In genomic region chr1:111450185-111450584, GRCh38 we compare ENCODE assay signal across 9 cellular contexts. TPM values are rescaled to one million over a fixed set of nuclear protein-coding genes. Genes with fewer than 3 reads are reported as not detected.
DNase-seq lines count a peak whose midpoint lies in the region; TF ChIP-seq lines count a peak whose summit lies in the region.
"Had no signal": no experiment of that assay in that cellular context is flagged by ENCODE, and none has a peak within 500 bp of the region (broad histone marks: within the 10 kb centered on the region; RNA-seq: fewer than 3 reads in every experiment).

No MANE protein-coding gene starts in this region.

- no peaks in the 10 kb centered on the region for H3K27me3 Mint-ChIP-seq in CD4-positive, alpha-beta memory T cell
- H3K27me3 Mint-ChIP-seq in osteocyte (ENCODE audit: unreplicated experiment): no peaks in the 10 kb centered on the region

- H4K20me1 ChIP-seq in OCI-LY7 (ENCODE audit: insufficient read depth, low read length): peaks cover 22% of the 10 kb centered on the region; the same call in 1 of the 2 replicates

- H3K9me3 Mint-ChIP-seq in CD4-positive, alpha-beta memory T cell: no peaks in the 10 kb centered on the region
- H3K9me3 Mint-ChIP-seq in osteocyte (ENCODE audit: unreplicated experiment): no peaks in the 10 kb centered on the region

- no peaks in the 10 kb centered on the region for H3K9me2 ChIP-seq in OCI-LY7 (ENCODE audit: insufficient read depth, low read length)

- H3K4me3 ChIP-seq in CD4-positive, alpha-beta memory T cell (ENCODE audit: low read length in 2 of 2): peak overlapping the region; percentile 78 to 96
- peak overlapping the region; percentile 98 for H3K4me3 ChIP-seq in OCI-LY7 (ENCODE audit: low read depth, low read length, poor library complexity, severe bottlenecking)
- H3K4me3 ChIP-seq in epithelial cell of proximal tubule (ENCODE audit: low read depth, low read length): peak overlapping the region; percentile 94

- POLR2A ChIA-PET in CD4-positive, alpha-beta memory T cell (lab: Charles Lee; ENCODE audit: partially characterized antibody): interaction anchor here (1.0 to 8.1 kb wide), 6 partner anchors 9 to 305 kb away, joined by 3 to 164 read pairs (median 3); partner anchors contain the start of gene C1orf162
- POLR2A ChIA-PET in OCI-LY7 (lab: Charles Lee) (interaction anchor here (0.6 to 1.2 kb wide), 3 partner anchors 15 to 579 kb away, joined by 3 to 6 read pairs (median 4); no protein-coding TSS in a partner anchor), GM10248 (lab: Yijun Ruan, JAX) (no interaction called here)

- H3K27me3 ChIP-seq in CD4-positive, alpha-beta memory T cell (ENCODE audit: insufficient read depth, low read length): no peaks in the 10 kb centered on the region

- H3K4me2 ChIP-seq in OCI-LY7 (ENCODE audit: low read length): peak overlapping the region; percentile 89

- BruUV-seq in OCI-LY7 (replicated peaks; lab: Mats Ljungman, UMichigan): no TSS peak

- TF ChIP-seq CTCF in OCI-LY7 (conservative IDR thresholded peaks at IDR 0.05; ENCODE audit: low read length) (no peak), epithelial cell of proximal tubule (conservative IDR thresholded peaks at IDR 0.05; ENCODE audit: low read depth, low read length) (no peak), osteocyte (IDR thresholded peaks at IDR 0.05) (no peak), GM10248 (IDR thresholded peaks at IDR 0.05; ENCODE audit: control extremely low read depth, extremely low read depth, low read depth, missing control alignments) (no peak)

- H3K79me2 ChIP-seq in OCI-LY7 (ENCODE audit: insufficient read depth, low read depth, low read length): peaks cover 95% of the 10 kb centered on the region

- H3K27ac ChIP-seq in CD4-positive, alpha-beta memory T cell (ENCODE audit: low read depth, low read length): peak overlapping the region; percentile 91
- peak overlapping the region; percentile 39 for H3K27ac ChIP-seq in OCI-LY7 (ENCODE audit: low read depth, low read length, poor library complexity, severe bottlenecking)

- H3K9me3 ChIP-seq in CD4-positive, alpha-beta memory T cell (ENCODE audit: control insufficient read depth in 1 of 2, low read length in 2 of 2): no peaks in the 10 kb centered on the region
- H3K9me3 ChIP-seq in OCI-LY7 (ENCODE audit: low read length): no peaks in the 10 kb centered on the region

- peaks cover 29 to 76% of the 10 kb centered on the region in 2 donors for H3K36me3 Mint-ChIP-seq in CD4-positive, alpha-beta memory T cell
- peaks cover 22% of the 10 kb centered on the region for H3K36me3 Mint-ChIP-seq in osteocyte (ENCODE audit: unreplicated experiment)

- CTCF ChIA-PET in CD4-positive, alpha-beta memory T cell (lab: Charles Lee; ENCODE audit: partially characterized antibody): interaction anchor here (0.8 to 5.5 kb wide), 6 partner anchors 10 to 306 kb away, joined by 3 to 44 read pairs (median 4); no protein-coding TSS in a partner anchor
- CTCF ChIA-PET in OCI-LY7 (lab: Charles Lee; ENCODE audit: unreplicated experiment) (no interaction called here), GM10248 (lab: Yijun Ruan, JAX) (interaction anchor here (1.1 to 1.7 kb wide), 3 partner anchors 32 to 420 kb away, joined by 3 to 4 read pairs (median 3); no protein-coding TSS in a partner anchor)

- peak overlapping the region; percentile 59; the same call in 1 of the 2 replicates for H2AFZ ChIP-seq in OCI-LY7 (ENCODE audit: low read length)

- H3K4me1 Mint-ChIP-seq in CD4-positive, alpha-beta memory T cell: peaks cover 61 to 92% (median 77%) of the 10 kb centered on the region in 4 donors
- peaks cover 46% of the 10 kb centered on the region for H3K4me1 Mint-ChIP-seq in osteocyte (ENCODE audit: unreplicated experiment)

- H3K4me1 ChIP-seq in CD4-positive, alpha-beta memory T cell (ENCODE audit: insufficient read depth, low read length): peaks cover 83% of the 10 kb centered on the region
- H3K4me1 ChIP-seq in OCI-LY7 (ENCODE audit: insufficient read depth, low read length, poor library complexity, severe bottlenecking): peaks cover 41% of the 10 kb centered on the region

- DNase-seq in CD4-positive, alpha-beta memory T cell: no peak
- DNase-seq in OCI-LY7 (ENCODE audit: low spot score) (no peak), epithelial cell of proximal tubule (ENCODE audit: low read depth) (no peak), osteocyte (ENCODE audit: extremely low spot score, unreplicated experiment) (no peak), GM10248 (ENCODE audit: extremely low spot score) (no peak), OCI-M2 (lab: John Stamatoyannopoulos, UW; ENCODE audit: unreplicated experiment) (no peak), posterior vena cava (ENCODE audit: low spot score) (no peak)
- no peak for DNase-seq in activated CD4-positive, CD25-positive, alpha-beta regulatory T cell (lab: John Stamatoyannopoulos, UW)
- DNase-seq: NK-92 treated with Interleukin-12 subunit alpha and Interleukin-12 subunit beta, amount 100 ng/mL, for 24 hours had no signal

- peaks cover 33% of the 10 kb centered on the region for H3K36me3 ChIP-seq in CD4-positive, alpha-beta memory T cell (ENCODE audit: insufficient read depth, low read length)
- peaks cover 80% of the 10 kb centered on the region for H3K36me3 ChIP-seq in OCI-LY7 (ENCODE audit: insufficient read depth, low read length)

- H3K4me3 Mint-ChIP-seq in CD4-positive, alpha-beta memory T cell: peak overlapping the region; percentile 98 to 100 (median 99)
- H3K4me3 Mint-ChIP-seq in osteocyte (ENCODE audit: unreplicated experiment): peak overlapping the region; percentile 100

- peak overlapping the region; percentile 94 to 100 (median 99) for H3K27ac Mint-ChIP-seq in CD4-positive, alpha-beta memory T cell
- H3K27ac Mint-ChIP-seq in osteocyte (ENCODE audit: unreplicated experiment): peak overlapping the region; percentile 99

- intact Hi-C loops in CD4-positive, alpha-beta memory T cell (cut with micrococcal nuclease): no loop called here
- intact Hi-C loops in OCI-LY7 (cut with micrococcal nuclease; ENCODE audit: unreplicated experiment): no loop called here
- intact Hi-C loops in posterior vena cava (cut with DNase I): no loop called here

RNA-seq across cellular contexts. Expression of gene ATP5PB, which starts 0.9 kb away (rescaled TPM):
- total RNA-seq in CD4-positive, alpha-beta memory T cell: 100 to 1,000 TPM; 103 to 112 TPM
- 100 to 1,000 TPM; 487 to 655 TPM for polyA plus RNA-seq in CD4-positive, alpha-beta memory T cell
- total RNA-seq in OCI-LY7 (2014; rRNA removed; shearing (Covaris generic)): 286 and 291 TPM in 2 replicates
- 285 and 303 TPM in 2 replicates for total RNA-seq in OCI-LY7 (2022)
- 329 and 351 TPM in 2 replicates for total RNA-seq in epithelial cell of proximal tubule
- 185 and 187 TPM in 2 replicates for total RNA-seq in osteocyte
- total RNA-seq in posterior vena cava: 100 to 1,000 TPM; 148 to 164 TPM

RNA-seq across cellular contexts. Expression of gene WDR77, which starts 1.1 kb away (rescaled TPM):
- total RNA-seq in CD4-positive, alpha-beta memory T cell: 10 to 100 TPM; 26.3 to 30.3 TPM
- 10 to 100 TPM; 38.5 to 52.6 TPM for polyA plus RNA-seq in CD4-positive, alpha-beta memory T cell
- 63.0 and 97.3 TPM in 2 replicates for total RNA-seq in OCI-LY7 (2014; rRNA removed; shearing (Covaris generic))
- total RNA-seq in OCI-LY7 (2022) (59.9 and 66.4 TPM in 2 replicates), epithelial cell of proximal tubule (79.4 and 81.2 TPM in 2 replicates), osteocyte (22.7 and 24.0 TPM in 2 replicates), posterior vena cava (10 to 100 TPM; 20.9 to 21.2 TPM)

RNA-seq across cellular contexts. Expression of gene OVGP1, which starts 22.6 kb away (rescaled TPM):
- total RNA-seq in CD4-positive, alpha-beta memory T cell: 1 to 10 TPM; 4.5 to 4.9 TPM
- polyA plus RNA-seq in CD4-positive, alpha-beta memory T cell: under 1 TPM in 1 of 2 donors, not detected in 1; 0.61 TPM
- 3.8 and 4.1 TPM in 2 replicates for total RNA-seq in OCI-LY7 (2014; rRNA removed; shearing (Covaris generic))
- total RNA-seq in OCI-LY7 (2022): 0.93 and 2.0 TPM in 2 replicates
- 0.12 and 0.43 TPM in 2 replicates for total RNA-seq in epithelial cell of proximal tubule
- 1.1 and 1.6 TPM in 2 replicates for total RNA-seq in osteocyte
- 1 to 10 TPM; 1.5 to 1.6 TPM for total RNA-seq in posterior vena cava

RNA-seq across cellular contexts. Expression of gene C1orf162, which starts 23.6 kb away (rescaled TPM):
- 10 to 100 TPM; 74.9 to 75.9 TPM for total RNA-seq in CD4-positive, alpha-beta memory T cell
- polyA plus RNA-seq in CD4-positive, alpha-beta memory T cell: 100 to 1,000 TPM; 139 to 274 TPM
- 0.39 and 1.3 TPM in 2 replicates for total RNA-seq in OCI-LY7 (2014; rRNA removed; shearing (Covaris generic))
- total RNA-seq in OCI-LY7 (2022) (1.1 and 1.4 TPM in 2 replicates), epithelial cell of proximal tubule (not detected in 2 replicates), osteocyte (0.34 and 0.70 TPM in 2 replicates), posterior vena cava (10 to 100 TPM; 37.1 to 45.8 TPM)

RNA-seq across cellular contexts. Expression of gene ADORA3, which starts 53.2 kb away (rescaled TPM):
- total RNA-seq in CD4-positive, alpha-beta memory T cell: under 1 TPM; 0.41 to 0.42 TPM
- polyA plus RNA-seq in CD4-positive, alpha-beta memory T cell: under 1 TPM in 1 of 2 donors, not detected in 1; 0.46 TPM
- not detected in 2 replicates for total RNA-seq in OCI-LY7 (2014; rRNA removed; shearing (Covaris generic))
- total RNA-seq in OCI-LY7 (2022) (0.17 TPM in 1 of 2 replicates, not detected in the other), epithelial cell of proximal tubule (not detected in 2 replicates), osteocyte (not detected in 2 replicates), posterior vena cava (10 to 100 TPM; 10.3 to 17.5 TPM)
